19 cellular contexts compared by ENCODE assay signal in the genomic region with DNA sequence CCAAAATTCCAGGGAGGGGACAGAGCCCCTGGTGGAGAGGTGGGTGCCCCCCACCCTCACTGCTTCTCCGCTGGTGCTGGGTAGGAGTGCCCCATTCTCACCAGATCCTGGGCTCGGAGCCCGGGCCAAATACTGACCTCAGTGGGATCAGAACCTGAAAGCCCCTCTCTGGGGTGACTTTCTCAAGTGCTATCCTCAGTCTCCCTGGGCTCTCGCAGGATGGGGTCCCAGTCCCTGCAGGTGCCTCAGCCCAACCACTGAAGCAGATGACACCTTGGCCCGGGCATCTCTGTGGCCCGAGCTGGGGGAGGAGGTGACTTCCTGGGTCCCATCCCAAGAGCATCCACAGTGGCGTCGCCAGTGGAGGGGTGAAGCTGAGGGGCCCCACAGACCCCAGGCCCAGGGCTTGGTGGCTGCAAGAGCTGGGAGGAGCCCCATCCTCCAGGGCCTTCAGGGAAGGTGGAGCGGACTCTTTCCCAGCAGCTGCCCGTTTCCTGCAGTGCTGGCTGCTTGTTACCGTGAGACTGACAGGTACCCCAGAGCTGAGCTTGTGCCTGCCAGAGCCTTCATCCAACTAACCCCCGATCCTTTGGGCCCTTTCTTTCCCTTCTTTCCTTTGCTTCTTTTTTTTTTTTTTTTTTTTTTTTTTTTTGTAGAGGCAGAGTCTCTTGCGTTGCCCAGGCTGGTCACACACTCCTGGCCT. TPM values are rescaled to one million over a fixed set of nuclear protein-coding genes. Genes with fewer than 3 reads are reported as not detected.
"Had no signal": no experiment of that assay in that cellular context is flagged by ENCODE, and none has a peak within 500 bp of the region (broad histone marks: within the 10 kb centered on the region; RNA-seq: fewer than 3 reads in every experiment).

No MANE protein-coding gene starts in this region.

- ATAC-seq: activated naive CD4-positive, alpha-beta T cell treated with anti-CD3 and anti-CD28 coated beads, Interleukin-2, amount 50 U/mL, for 72 hours; body of pancreas; foreskin keratinocyte; left lung; stimulated activated naive CD8-positive, alpha-beta T cell treated with anti-CD3 and anti-CD28 coated beads, Interleukin-15, Interleukin-2, amounts not matched to agents 100 U/mL and 50 U/mL, for 24 hours had no signal

- DNase-seq: amygdala; cortex of kidney; effector CD8-positive, alpha-beta T cell; foreskin keratinocyte; glutamatergic neuron; hypothalamus; kidney; mammary epithelial cell; stimulated activated CD4-positive, alpha-beta T cell treated with anti-CD3 and anti-CD28 coated beads, Interleukin-15, amount 100 ng/mL, for 24 hours; stimulated activated CD4-positive, alpha-beta T cell treated with anti-CD3 and anti-CD28 coated beads, Interleukin-4, amount 100 ng/mL, for 24 hours; stimulated activated naive CD8-positive, alpha-beta T cell treated with anti-CD3 and anti-CD28 coated beads, Interleukin-15, Interleukin-2, amounts not matched to agents 100 U/mL and 50 U/mL, for 24 hours; T-helper 9 cell; transverse colon had no signal

- H3K36me3 ChIP-seq: left lung, neutrophil, transverse colon had no signal

- H3K27ac ChIP-seq: body of pancreas, foreskin keratinocyte, left lung, neutrophil, transverse colon had no signal

- H3K9me3 Mint-ChIP-seq: activated naive CD4-positive, alpha-beta T cell treated with anti-CD3 and anti-CD28 coated beads, Interleukin-2, amount 50 U/mL, for 72 hours; central memory CD8-positive, alpha-beta T cell had no signal

- H3K27me3 ChIP-seq: body of pancreas had no signal

- H3K9me3 ChIP-seq: body of pancreas, left lung, neutrophil, transverse colon had no signal

- H3K27me3 Mint-ChIP-seq: central memory CD8-positive, alpha-beta T cell had no signal

- H3K4me1 ChIP-seq: foreskin keratinocyte had no signal

- H3K4me3 ChIP-seq: body of pancreas, left lung, transverse colon had no signal

- H3K4me3 Mint-ChIP-seq: central memory CD8-positive, alpha-beta T cell had no signal

RNA-seq across cellular contexts. Expression of a gene that starts 3.9 kb away (rescaled TPM):
- total RNA-seq: skeletal muscle tissue had no signal
